Comparison of ENCODE assay signal across 18 cellular contexts in genomic region chr5:122366501-122366900, GRCh38. TPM values are rescaled to one million over a fixed set of nuclear protein-coding genes. Genes with fewer than 3 reads are reported as not detected.
DNase-seq lines count a peak whose midpoint lies in the region; ATAC-seq and TF ChIP-seq lines count a peak whose summit lies in the region.
"Had no signal": no experiment of that assay in that cellular context is flagged by ENCODE, and none has a peak within 500 bp of the region (broad histone marks: within the 10 kb centered on the region; RNA-seq: fewer than 3 reads in every experiment).

No MANE protein-coding gene starts in this region.

- H3K9me3 ChIP-seq in stomach (no peaks in the 10 kb centered on the region), Caco-2 (no peaks in the 10 kb centered on the region)
- H3K9me3 ChIP-seq: left ventricle myocardium inferior had no signal

- intact Hi-C loops in stomach (cut with DNase I; ENCODE audit: low total_unique reads) = no loop called here
- intact Hi-C loops in natural killer cell (cut with micrococcal nuclease) = no loop called here
- intact Hi-C loops in Caco-2 (cut with micrococcal nuclease; ENCODE audit: unreplicated experiment) = no loop called here

- H3K27me3 ChIP-seq in stomach (no peaks in the 10 kb centered on the region), Caco-2 (replicated peaks; ENCODE audit: control insufficient read depth, insufficient read depth, low read length) (no peaks in the 10 kb centered on the region)

- no peaks in the 10 kb centered on the region for H3K27me3 Mint-ChIP-seq in natural killer cell (ENCODE audit: low read depth in 2 of 2)
- no peaks in the 10 kb centered on the region for H3K27me3 Mint-ChIP-seq in Caco-2 (ENCODE audit: insufficient read depth, unreplicated experiment)
- H3K27me3 Mint-ChIP-seq: activated CD4-positive, alpha-beta memory T cell treated with anti-CD3 and anti-CD28 coated beads for 36 hours; activated naive CD8-positive, alpha-beta T cell treated with anti-CD3 and anti-CD28 coated beads, Interleukin-2, amount 50 U/mL, for 24 hours; central memory CD8-positive, alpha-beta T cell; effector memory CD8-positive, alpha-beta T cell had no signal

- H3K27ac ChIP-seq in stomach = no peak overlapping the region
- H3K27ac ChIP-seq: left ventricle myocardium inferior, PC-9 had no signal

- 86 to 93% (median 88%) methylated on average over 3 of the region's 3 CpGs for WGBS in stomach, 5 donors

- no peak for TF ChIP-seq POLR2A in stomach (IDR thresholded peaks at IDR 0.05)

- H3K4me3 Mint-ChIP-seq in natural killer cell = no peak overlapping the region
- H3K4me3 Mint-ChIP-seq in Caco-2 (ENCODE audit: unreplicated experiment) = no peak overlapping the region
- H3K4me3 Mint-ChIP-seq: activated CD4-positive, alpha-beta memory T cell treated with anti-CD3 and anti-CD28 coated beads for 36 hours; activated naive CD8-positive, alpha-beta T cell treated with anti-CD3 and anti-CD28 coated beads, Interleukin-2, amount 50 U/mL, for 24 hours; central memory CD8-positive, alpha-beta T cell; effector memory CD8-positive, alpha-beta T cell had no signal

- CTCF ChIA-PET in Caco-2 (lab: Charles Lee) = no interaction called here

- H3K36me3 Mint-ChIP-seq in natural killer cell (no peaks in the 10 kb centered on the region), Caco-2 (ENCODE audit: insufficient read depth, unreplicated experiment) (no peaks in the 10 kb centered on the region)
- H3K36me3 Mint-ChIP-seq: activated CD4-positive, alpha-beta memory T cell treated with anti-CD3 and anti-CD28 coated beads for 36 hours had no signal

- TF ChIP-seq CTCF in stomach (IDR thresholded peaks at IDR 0.05) (no peak), natural killer cell (IDR thresholded peaks at IDR 0.05) (no peak), Caco-2 (IDR thresholded peaks at IDR 0.05; ENCODE audit: insufficient read depth in 1 of 2, low read depth in 1 of 2, low read length in 1 of 2, severe bottlenecking in 1 of 2, unreplicated experiment in 1 of 2) (no peak)

- H3K9me3 Mint-ChIP-seq in natural killer cell = peaks cover 8 to 14% of the 10 kb centered on the region in 2 donors
- no peaks in the 10 kb centered on the region for H3K9me3 Mint-ChIP-seq in Caco-2 (ENCODE audit: unreplicated experiment)
- H3K9me3 Mint-ChIP-seq: activated CD4-positive, alpha-beta memory T cell treated with anti-CD3 and anti-CD28 coated beads for 36 hours; activated naive CD8-positive, alpha-beta T cell treated with anti-CD3 and anti-CD28 coated beads, Interleukin-2, amount 50 U/mL, for 24 hours; central memory CD8-positive, alpha-beta T cell had no signal

- H3K4me1 ChIP-seq in stomach (peaks cover 0 to 21% (median 4%) of the 10 kb centered on the region in 4 donors), Caco-2 (peaks cover 18% of the 10 kb centered on the region)
- H3K4me1 ChIP-seq: left ventricle myocardium inferior had no signal

- H3K27ac Mint-ChIP-seq in natural killer cell (no peak overlapping the region), Caco-2 (ENCODE audit: unreplicated experiment) (no peak overlapping the region)
- H3K27ac Mint-ChIP-seq: activated CD4-positive, alpha-beta memory T cell treated with anti-CD3 and anti-CD28 coated beads for 36 hours; activated naive CD8-positive, alpha-beta T cell treated with anti-CD3 and anti-CD28 coated beads, Interleukin-2, amount 50 U/mL, for 24 hours; effector memory CD8-positive, alpha-beta T cell had no signal

- TF ChIP-seq EP300 in stomach (IDR thresholded peaks at IDR 0.05) = no peak

- no peaks in the 10 kb centered on the region for H3K4me1 Mint-ChIP-seq in natural killer cell
- peaks cover 9% of the 10 kb centered on the region for H3K4me1 Mint-ChIP-seq in Caco-2 (ENCODE audit: low read depth, unreplicated experiment)
- H3K4me1 Mint-ChIP-seq: activated naive CD8-positive, alpha-beta T cell treated with anti-CD3 and anti-CD28 coated beads, Interleukin-2, amount 50 U/mL, for 24 hours; central memory CD8-positive, alpha-beta T cell had no signal

- DNase-seq in iris pigment epithelial cell (ENCODE audit: low read depth) (peak; percentile 5), stomach (no peak), natural killer cell (no peak), Caco-2 (no peak)
- DNase-seq: activated CD4-positive, alpha-beta memory T cell treated with anti-CD3 and anti-CD28 coated beads for 36 hours; activated naive CD8-positive, alpha-beta T cell treated with anti-CD3 and anti-CD28 coated beads, Interleukin-2, amount 50 U/mL, for 24 hours; Calu3; effector memory CD8-positive, alpha-beta T cell; HCEC 1CT; left ventricle myocardium inferior; NCI-H69; PC-9; small intestine had no signal

- POLR2A ChIA-PET in Caco-2 (lab: Charles Lee) = no interaction called here

- H3K4me3 ChIP-seq in stomach = no peak overlapping the region
- no peak overlapping the region for H3K4me3 ChIP-seq in Caco-2 (ENCODE audit: low read depth, low read length)
- H3K4me3 ChIP-seq: left ventricle myocardium inferior, PC-9 had no signal

- ATAC-seq in GM18868 (IDR thresholded peaks at IDR 0.05; ENCODE audit: unreplicated experiment) (peak; percentile 84), GM21786 (IDR thresholded peaks at IDR 0.05; ENCODE audit: unreplicated experiment) (peak; percentile 41), HG03520 (IDR thresholded peaks at IDR 0.05; ENCODE audit: unreplicated experiment) (peak; percentile 77), natural killer cell (no peak)
- ATAC-seq: activated naive CD8-positive, alpha-beta T cell treated with anti-CD3 and anti-CD28 coated beads, Interleukin-2, amount 50 U/mL, for 24 hours; effector memory CD8-positive, alpha-beta T cell; SK-N-SH treated with all-trans-retinoic acid at 6 μM for 48 hours had no signal

- no TSS peak for BruUV-seq in Caco-2 (replicated peaks; lab: Mats Ljungman, UMichigan)

- H3K36me3 ChIP-seq in stomach (no peaks in the 10 kb centered on the region), Caco-2 (ENCODE audit: control insufficient read depth, insufficient read depth, low read length) (no peaks in the 10 kb centered on the region)
- H3K36me3 ChIP-seq: left ventricle myocardium inferior had no signal

RNA-seq across cellular contexts. Expression of gene SNCAIP, which starts 54.5 kb away (rescaled TPM):
- total RNA-seq in stomach (10 to 100 TPM in 2 of 5 donors, 1 to 10 TPM in 1, under 1 TPM in 1, not detected in 1; 0.45 to 10.6 (median 6.6) TPM), natural killer cell (under 1 TPM in 1 of 3 donors, not detected in 2; 0.73 TPM), Caco-2 (2022) (1.0 and 1.2 TPM in 2 replicates)
- polyA plus RNA-seq in stomach = 1 to 10 TPM in 2 of 3 donors, under 1 TPM in 1; 0.83 to 4.0 (median 2.0) TPM
- total RNA-seq: activated CD4-positive, alpha-beta memory T cell treated with anti-CD3 and anti-CD28 coated beads for 36 hours; Calu3; PC-9 had no signal

Comparison
In these comparisons a context has a peak if more than half of its experiments do, and no peak if none do; other contexts are left out.
1. ATAC-seq: peak in GM18868 (single experiment), GM21786 (single experiment) and HG03520 (single experiment); none in natural killer cell (0 of 3).